Comparison of ENCODE assay signal across 13 cellular contexts in the genomic region with DNA sequence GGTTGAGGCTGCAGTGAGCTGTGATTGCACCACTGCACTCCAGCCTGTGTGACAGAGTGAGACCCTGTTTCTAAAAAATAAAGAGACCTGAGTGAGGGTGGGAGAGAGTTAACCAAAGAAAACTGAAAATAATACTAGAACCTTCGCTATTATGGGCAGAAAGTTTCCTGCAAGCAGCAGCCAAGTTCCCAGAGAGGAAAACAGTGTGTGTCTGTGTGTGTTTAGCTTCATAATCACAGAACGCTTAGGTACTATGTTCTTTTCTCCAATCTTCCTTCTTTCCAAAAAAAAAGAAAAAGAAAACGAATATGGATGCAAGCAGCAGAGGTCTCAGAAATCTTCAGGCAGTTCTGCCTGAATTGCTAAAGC.
DNase-seq lines count a peak whose midpoint lies in the region; ATAC-seq and TF ChIP-seq lines count a peak whose summit lies in the region.
"Had no signal": no experiment of that assay in that cellular context is flagged by ENCODE, and none has a peak within 500 bp of the region (broad histone marks: within the 10 kb centered on the region; RNA-seq: fewer than 3 reads in every experiment).

No MANE protein-coding gene starts in this region.

- no peak overlapping the region for H3K4me2 ChIP-seq in parathyroid adenoma (ENCODE audit: low read length)
- H3K4me2 ChIP-seq: KMS-11 had no signal

- CTCF ChIA-PET in T-cell (lab: Charles Lee): interaction anchor here (0.5 to 1.2 kb wide), 4 partner anchors 10 to 485 kb away, joined by 3 to 4 read pairs (median 4); no protein-coding TSS in a partner anchor

- H3K4me3 ChIP-seq in lower lobe of right lung: no peak overlapping the region
- no peak overlapping the region for H3K4me3 ChIP-seq in parathyroid adenoma (ENCODE audit: low read depth, low read length)
- no peak overlapping the region for H3K4me3 ChIP-seq in SJCRH30

- H3K9ac ChIP-seq in ES-I3 (ENCODE audit: low read depth, low read length): peak overlapping the region; percentile 24; the same call in 1 of the 2 replicates
- H3K9ac ChIP-seq in parathyroid adenoma: no peak overlapping the region
- H3K9ac ChIP-seq: KMS-11 had no signal

- H3K27ac Mint-ChIP-seq in brain: peak overlapping the region in 3 of 5 experiments; percentile 10 to 90 (median 12)
- H3K27ac Mint-ChIP-seq in T-cell: no peak overlapping the region
- H3K27ac Mint-ChIP-seq: activated naive CD8-positive, alpha-beta T cell treated with anti-CD3 and anti-CD28 coated beads, Interleukin-2, amount 50 U/mL, for 24 hours had no signal

- H2AFZ ChIP-seq in parathyroid adenoma: peak overlapping the region; percentile 33

- H3K36me3 ChIP-seq in ES-I3 (ENCODE audit: insufficient read depth, low read length) (no peaks in the 10 kb centered on the region; the same call in 1 of the 2 replicates), lower lobe of right lung (no peaks in the 10 kb centered on the region), parathyroid adenoma (ENCODE audit: control insufficient read depth, insufficient read depth, low read length) (no peaks in the 10 kb centered on the region), SJCRH30 (no peaks in the 10 kb centered on the region)

- H3K36me3 Mint-ChIP-seq in brain (no peaks in the 10 kb centered on the region), T-cell (no peaks in the 10 kb centered on the region)

- POLR2A ChIA-PET in T-cell (lab: Charles Lee): no interaction called here

- peak overlapping the region in 2 of 5 experiments; percentile 36 to 39 for H3K4me3 Mint-ChIP-seq in brain
- no peak overlapping the region for H3K4me3 Mint-ChIP-seq in T-cell
- H3K4me3 Mint-ChIP-seq: activated naive CD8-positive, alpha-beta T cell treated with anti-CD3 and anti-CD28 coated beads, Interleukin-2, amount 50 U/mL, for 24 hours had no signal

- no peaks in the 10 kb centered on the region for H3K27me3 ChIP-seq in lower lobe of right lung (ENCODE audit: low read depth)
- no peaks in the 10 kb centered on the region for H3K27me3 ChIP-seq in parathyroid adenoma (ENCODE audit: control insufficient read depth, insufficient read depth, low read length)
- H3K27me3 ChIP-seq in SJCRH30: no peaks in the 10 kb centered on the region

- ATAC-seq in lower lobe of right lung (peak in 1 of 2 donors; percentile 5), HG02981 (IDR thresholded peaks at IDR 0.05; ENCODE audit: unreplicated experiment) (no peak), T-cell (replicated peaks in 1 of 4) (no peak)

- H3K79me2 ChIP-seq in parathyroid adenoma: no peaks in the 10 kb centered on the region

- no peak for TF ChIP-seq CTCF in brain (conservative IDR thresholded peaks at IDR 0.05)
- no peak for TF ChIP-seq CTCF in lower lobe of right lung (IDR thresholded peaks at IDR 0.05)
- no peak for TF ChIP-seq CTCF in parathyroid adenoma (IDR thresholded peaks at IDR 0.05)

- intact Hi-C loops in lower lobe of right lung (cut with DNase I): no loop called here

- no peaks in the 10 kb centered on the region for H3K9me3 Mint-ChIP-seq in brain
- no peaks in the 10 kb centered on the region for H3K9me3 Mint-ChIP-seq in T-cell
- H3K9me3 Mint-ChIP-seq: activated naive CD8-positive, alpha-beta T cell treated with anti-CD3 and anti-CD28 coated beads, Interleukin-2, amount 50 U/mL, for 24 hours had no signal

- H3K4me1 Mint-ChIP-seq in brain: peaks cover 25% of the 10 kb centered on the region
- H3K4me1 Mint-ChIP-seq in T-cell: no peaks in the 10 kb centered on the region

- H3K4me1 ChIP-seq in ES-I3 (ENCODE audit: insufficient read depth, low read length) (peaks cover 6% of the 10 kb centered on the region; the same call in 1 of the 2 replicates), lower lobe of right lung (peaks cover 11% of the 10 kb centered on the region), parathyroid adenoma (no peaks in the 10 kb centered on the region), SJCRH30 (no peaks in the 10 kb centered on the region)

- in situ Hi-C loops in ACHN (cut with HindIII; ENCODE audit: low pct_ligation_motif_present, low pct_unique_long_range_greater_than_20kb, low sequenced_read_pairs): no loop called here

- DNase-seq in lower lobe of right lung (no peak), SJCRH30 (no peak), ACHN (no peak), T-cell (no peak)
- DNase-seq: activated effector memory CD4-positive, alpha-beta T cell treated with Interleukin-2 at 50 U/mL for 16 hours; effector memory CD4-positive, alpha-beta T cell; GOT3 had no signal

- no peaks in the 10 kb centered on the region for H3K9me3 ChIP-seq in ES-I3 (ENCODE audit: control insufficient read depth, insufficient read depth, low read length)
- no peaks in the 10 kb centered on the region for H3K9me3 ChIP-seq in lower lobe of right lung
- H3K9me3 ChIP-seq in parathyroid adenoma (ENCODE audit: control insufficient read depth, low read length): no peaks in the 10 kb centered on the region
- H3K9me3 ChIP-seq in SJCRH30 (replicated peaks): no peaks in the 10 kb centered on the region

- H3K27me3 Mint-ChIP-seq in brain (no peaks in the 10 kb centered on the region), T-cell (peaks cover 3 to 9% of the 10 kb centered on the region in 2 donors)

- H3K27ac ChIP-seq in lower lobe of right lung: peak overlapping the region; percentile 54
- no peak overlapping the region for H3K27ac ChIP-seq in parathyroid adenoma
- no peak overlapping the region for H3K27ac ChIP-seq in SJCRH30
- H3K27ac ChIP-seq: KMS-11 had no signal

Comparison
In these comparisons a context has a peak if more than half of its experiments do, and no peak if none do; other contexts are left out.
1. H3K27ac Mint-ChIP-seq: peak in brain (3 of 5); none in T-cell (0 of 2).